ENCODE assay signal across 7 cellular contexts in genomic region chr3:168094877-168095610, GRCh38. TPM values are rescaled to one million over a fixed set of nuclear protein-coding genes. Genes with fewer than 3 reads are reported as not detected.
DNase-seq lines count a peak whose midpoint lies in the region; ATAC-seq and TF ChIP-seq lines count a peak whose summit lies in the region.

No MANE protein-coding gene starts in this region.

- CTCF ChIA-PET in IMR-90 (lab: Yijun Ruan, JAX): interaction anchor here (0.7 to 2.4 kb wide), 7 partner anchors 15 to 71 kb away, joined by 3 to 11 read pairs (median 5); no protein-coding TSS in a partner anchor

- dilution Hi-C loops in IMR-90 (cut with HindIII; ENCODE audit: low sequenced_read_pairs, unreplicated experiment): no loop called here

- TF ChIP-seq RAD21 in IMR-90 (IDR thresholded peaks at IDR 0.05; ENCODE audit: low read length): no peak

- peak overlapping the region; percentile 94 to 100 (median 98) for H3K4me3 Mint-ChIP-seq in brain

- H3K27ac Mint-ChIP-seq in brain: peak overlapping the region; percentile 95 to 98 (median 97)

- H4K91ac ChIP-seq in IMR-90 (ENCODE audit: insufficient read depth, low read depth, low read length): peak overlapping the region; percentile 50

- peak overlapping the region; percentile 61 for H2BK120ac ChIP-seq in IMR-90 (ENCODE audit: low read depth, low read length)

- POLR2A ChIA-PET in IMR-90 (lab: Charles Lee; ENCODE audit: unreplicated experiment): interaction anchor here (0.6 kb wide), 1 partner anchor 80 kb away, joined by 3 read pairs; no protein-coding TSS in a partner anchor

- H2AK9ac ChIP-seq in IMR-90 (replicated peaks; ENCODE audit: low read depth, low read length, poor library complexity): peak overlapping the region; percentile 56

- H3K4me3 ChIP-seq in IMR-90 (ENCODE audit: insufficient read depth, low read depth, low read length): peak overlapping the region; percentile 74
- peak overlapping the region; percentile 82 for H3K4me3 ChIP-seq in SK-N-MC
- H3K4me3 ChIP-seq in iPS-15b (ENCODE audit: low read depth, low read length): peak overlapping the region; percentile 90
- H3K4me3 ChIP-seq in sigmoid colon: peak overlapping the region; percentile 73 to 96 (median 80)

- peak overlapping the region; percentile 86 for H3K4me2 ChIP-seq in IMR-90 (ENCODE audit: low read depth, low read length)

- H3K9me3 ChIP-seq in IMR-90 (ENCODE audit: control insufficient read depth, insufficient read depth, low read length): no peaks in the 10 kb centered on the region
- H3K9me3 ChIP-seq in SK-N-MC (ENCODE audit: low read depth, low read length): no peaks in the 10 kb centered on the region
- H3K9me3 ChIP-seq in iPS-15b (ENCODE audit: control insufficient read depth, insufficient read depth, low read length): no peaks in the 10 kb centered on the region
- no peaks in the 10 kb centered on the region for H3K9me3 ChIP-seq in sigmoid colon

- peak overlapping the region; percentile 97 for H2BK5ac ChIP-seq in IMR-90 (ENCODE audit: low read depth, low read length, poor library complexity, severe bottlenecking)

- TSS peak; percentile 48 for BruUV-seq in IMR-90 (replicated peaks; lab: Mats Ljungman, UMichigan)

- H3K27me3 ChIP-seq in IMR-90 (ENCODE audit: control insufficient read depth, insufficient read depth, low read length) (no peaks in the 10 kb centered on the region), iPS-15b (ENCODE audit: control insufficient read depth, insufficient read depth, low read length) (no peaks in the 10 kb centered on the region), sigmoid colon (no peaks in the 10 kb centered on the region)

- H4K8ac ChIP-seq in IMR-90 (ENCODE audit: low read depth in 2 of 2, low read length in 2 of 2): peak overlapping the region; percentile 42 to 88; a peak in 3 of 4 replicates

- peak overlapping the region; percentile 100 for H2AFZ ChIP-seq in IMR-90 (replicated peaks; ENCODE audit: low read length, poor library complexity)

- no peaks in the 10 kb centered on the region; the same call in 1 of the 2 replicates for H3K36me3 ChIP-seq in IMR-90 (ENCODE audit: control insufficient read depth, insufficient read depth, low read length)
- H3K36me3 ChIP-seq in SK-N-MC (ENCODE audit: insufficient read depth, low read length): no peaks in the 10 kb centered on the region
- no peaks in the 10 kb centered on the region for H3K36me3 ChIP-seq in iPS-15b (ENCODE audit: control insufficient read depth, insufficient read depth, low read length)
- no peaks in the 10 kb centered on the region for H3K36me3 ChIP-seq in sigmoid colon

- H3K27ac ChIP-seq in IMR-90 (ENCODE audit: insufficient read depth, low read length) (peak overlapping the region; percentile 90), SK-N-MC (no peak overlapping the region), sigmoid colon (peak overlapping the region; percentile 88 to 98 (median 96))

- H2BK20ac ChIP-seq in IMR-90 (ENCODE audit: low read depth, low read length): no peak overlapping the region

- peak overlapping the region; percentile 34 for H3K4ac ChIP-seq in IMR-90 (ENCODE audit: low read depth, low read length)

- in situ Hi-C loops in IMR-90 (cut with MboI; ENCODE audit: low sequenced_read_pairs): loop anchor here (25.0 kb wide), 2 partner anchors 1017 to 1667 kb away; partner anchors contain the start of genes ACTRT3, MYNN and TERC

- peaks cover 0 to 3% (median 0%) of the 10 kb centered on the region in 5 experiments for H3K9me3 Mint-ChIP-seq in brain

- WGBS in IMR-90 (ENCODE audit: extremely low coverage in 2 of 2, insufficient read length in 1 of 2), 2 experiments: 2% methylated on average over 37 of the region's 70 CpGs; no CpG with 5 or more reads in 1 of the 2 experiments
- 0 to 1% methylated on average over 70 of the region's 70 CpGs for WGBS in sigmoid colon, 2 donors

- intact Hi-C loops in IMR-90 (cut with micrococcal nuclease): loop anchor here (1.0 to 5.0 kb wide), 7 partner anchors 14 to 173 kb away; no protein-coding TSS in a partner anchor
- intact Hi-C loops in sigmoid colon (cut with DNase I): loop anchor here (1.0 to 2.0 kb wide), 3 partner anchors 42 to 68 kb away; no protein-coding TSS in a partner anchor

- no peak overlapping the region; the same call in 2 of the 3 replicates for H2BK15ac ChIP-seq in IMR-90 (ENCODE audit: low read depth, low read length)

- DNase-seq in IMR-90 (peak; percentile 69), SK-N-MC (ENCODE audit: low read depth, low spot score) (no peak), sigmoid colon (peak; percentile 80)

- H3K14ac ChIP-seq in IMR-90 (replicated peaks; ENCODE audit: low read depth, low read length): peak overlapping the region; percentile 78

- H3K4me1 Mint-ChIP-seq in brain: peaks cover 50% of the 10 kb centered on the region

- H2AK5ac ChIP-seq in IMR-90 (ENCODE audit: low read depth, low read length): no peak overlapping the region; the same call in 1 of the 2 replicates

- peaks cover 8% of the 10 kb centered on the region for H3K27me3 Mint-ChIP-seq in brain

- peaks cover 3 to 15% of the 10 kb centered on the region in 2 experiments; a peak in 3 of 4 replicates for H3K79me1 ChIP-seq in IMR-90 (ENCODE audit: low read depth in 1 of 2, low read length in 2 of 2)

- peak overlapping the region; percentile 3; the same call in 1 of the 2 replicates for H3K18ac ChIP-seq in IMR-90 (ENCODE audit: low read depth, low read length)

- H3K9ac ChIP-seq in IMR-90 (ENCODE audit: low read depth, low read length) (peak overlapping the region; percentile 49), SK-N-MC (ENCODE audit: insufficient read length) (peak overlapping the region; percentile 50), iPS-15b (ENCODE audit: low read depth, low read length) (peak overlapping the region; percentile 55)

- peak; percentile 42 for ATAC-seq in GM21825 (IDR thresholded peaks at IDR 0.05; ENCODE audit: unreplicated experiment)
- ATAC-seq in IMR-90 (ENCODE audit: low read depth): peak; percentile 22

- peak overlapping the region; percentile 72 for H3K56ac ChIP-seq in IMR-90 (ENCODE audit: extremely low read depth, insufficient read depth, low read length)

- H4K20me1 ChIP-seq in IMR-90 (ENCODE audit: insufficient read depth, low read length): peaks cover 24% of the 10 kb centered on the region; the same call in 1 of the 2 replicates

- H3K9me1 ChIP-seq in IMR-90 (ENCODE audit: insufficient read depth, low read length): no peaks in the 10 kb centered on the region

- H3K23ac ChIP-seq in IMR-90 (ENCODE audit: low read depth, low read length): peak overlapping the region; percentile 53

- H3K4me1 ChIP-seq in IMR-90 (ENCODE audit: control insufficient read depth, insufficient read depth, low read length) (peaks cover 8% of the 10 kb centered on the region), iPS-15b (ENCODE audit: control insufficient read depth, insufficient read depth, low read length) (peaks cover 18% of the 10 kb centered on the region), sigmoid colon (peaks cover 0 to 50% (median 43%) of the 10 kb centered on the region in 4 donors)

- no peak overlapping the region; the same call in 1 of the 2 replicates for H4K5ac ChIP-seq in IMR-90 (ENCODE audit: low read depth, low read length)

- TF ChIP-seq POLR2A in IMR-90 (IDR thresholded peaks at IDR 0.05; ENCODE audit: low read depth, low read length): peak; percentile 87
- TF ChIP-seq POLR2A in sigmoid colon (IDR thresholded peaks at IDR 0.05): no peak

- no peaks in the 10 kb centered on the region for H3K36me3 Mint-ChIP-seq in brain

- 0 out of 2 replicates have a peak, but pooled peaks have one; percentile 20 for TF ChIP-seq CTCF in GM12874 (IDR thresholded peaks at IDR 0.05; ENCODE audit: insufficient read depth, low read depth, low read length)
- no peak for TF ChIP-seq CTCF in IMR-90 (conservative IDR thresholded peaks at IDR 0.05; ENCODE audit: low read depth, low read length)
- TF ChIP-seq CTCF in brain (conservative IDR thresholded peaks at IDR 0.05): peak; percentile 30 to 45
- peak; percentile 30 to 50 (median 36) for TF ChIP-seq CTCF in sigmoid colon (IDR thresholded peaks at IDR 0.05)

- no peak for TF ChIP-seq EP300 in sigmoid colon (IDR thresholded peaks at IDR 0.05)

TF ChIP-seq in IMR-90, 13 proteins besides CTCF, POLR2A, EP300 and RAD21:
- TF ChIP-seq FOS (IDR thresholded peaks at IDR 0.05; ENCODE audit: low read depth, low read length) (no peak), RCOR1 (IDR thresholded peaks at IDR 0.05; ENCODE audit: insufficient replicate concordance, low read length) (no peak), CHD1 (IDR thresholded peaks at IDR 0.05; ENCODE audit: low read depth, low read length) (0 out of 2 replicates have a peak, but pooled peaks have one; percentile 29), MXI1 (IDR thresholded peaks at IDR 0.05; ENCODE audit: borderline replicate concordance, low read depth, low read length) (peak; percentile 38; the same call in 1 of the 2 replicates)
TF ChIP-seq in IMR-90: peak in this region for 2.

RNA-seq across cellular contexts. Expression of gene GOLIM4, which starts 0.7 kb away (rescaled TPM):
- 71.2 and 90.0 TPM in 2 replicates for total RNA-seq in IMR-90 (2012; rRNA removed)
- 44.6 and 48.8 TPM in 2 replicates for polyA plus RNA-seq in IMR-90 (2012; rRNA removed)
- 19.4 and 19.5 TPM in 2 replicates for polyA plus RNA-seq in IMR-90 (2012; cell fraction: cytosol; rRNA removed)
- polyA plus RNA-seq in IMR-90 (2012; cell fraction: nucleus; rRNA removed; ENCODE audit: low replicate concordance): 11.1 and 19.3 TPM in 2 replicates
- 8.6 TPM for polyA plus RNA-seq in brain (ENCODE audit: insufficient read depth, low read depth, low replicate concordance)
- 10 to 100 TPM; 27.1 to 33.2 (median 27.3) TPM for total RNA-seq in sigmoid colon
- 10 to 100 TPM; 12.3 to 37.4 (median 12.6) TPM for polyA plus RNA-seq in sigmoid colon
